19 cellular contexts compared by ENCODE assay signal in genomic region chr4:38774181-38774580, GRCh38. TPM values are rescaled to one million over a fixed set of nuclear protein-coding genes. Genes with fewer than 3 reads are reported as not detected.
"Had no signal": no experiment of that assay in that cellular context is flagged by ENCODE, and none has a peak within 500 bp of the region (broad histone marks: within the 10 kb centered on the region; RNA-seq: fewer than 3 reads in every experiment).

No MANE protein-coding gene starts in this region.

- DNase-seq: activated CD4-positive, alpha-beta T cell treated with anti-CD3 and anti-CD28 coated beads, Interleukin-2, amount 50 U/mL, for 4 hours; activated effector memory CD4-positive, alpha-beta T cell treated with anti-CD3 and anti-CD28 coated beads, Interleukin-2, amount 50 U/mL, for 16 hours; activated T-cell treated with anti-CD3 and anti-CD28 coated beads, Interleukin-2, amount 50 U/mL, for 72 hours; adrenal gland; dorsolateral prefrontal cortex; left cardiac atrium; naive thymus-derived CD8-positive, alpha-beta T cell; stimulated activated naive CD8-positive, alpha-beta T cell treated with anti-CD3 and anti-CD28 coated beads, Interleukin-15, amount 100 ng/mL, for 72 hours; SW 1271; T-helper 2 cell; trophoblast cell had no signal

- H3K36me3 ChIP-seq: adrenal gland, prostate gland, right atrium auricular region had no signal

- H3K27ac Mint-ChIP-seq: activated naive CD4-positive, alpha-beta T cell treated with anti-CD3 and anti-CD28 coated beads, Interleukin-2, amount 50 U/mL, for 24 hours; activated T-cell treated with anti-CD3 and anti-CD28 coated beads, Interleukin-2, amount 50 U/mL, for 72 hours; naive thymus-derived CD8-positive, alpha-beta T cell; stimulated activated naive CD8-positive, alpha-beta T cell treated with anti-CD3 and anti-CD28 coated beads, Interleukin-15, amount 100 ng/mL, for 72 hours had no signal

- H3K27ac ChIP-seq: adrenal gland, dorsolateral prefrontal cortex, epithelial cell of prostate, prostate gland, right atrium auricular region, VCaP had no signal

- H3K9me3 ChIP-seq: adrenal gland, prostate gland had no signal

- H3K27me3 ChIP-seq: adrenal gland, dorsolateral prefrontal cortex, right atrium auricular region had no signal

- H3K4me1 ChIP-seq: prostate gland, right atrium auricular region had no signal

- H3K27me3 Mint-ChIP-seq: stimulated activated naive CD8-positive, alpha-beta T cell treated with anti-CD3 and anti-CD28 coated beads, Interleukin-15, amount 100 ng/mL, for 72 hours had no signal

- ATAC-seq: activated T-cell treated with anti-CD3 and anti-CD28 coated beads, Interleukin-2, amount 50 U/mL, for 72 hours; left cardiac atrium; naive thymus-derived CD8-positive, alpha-beta T cell; stimulated activated naive CD8-positive, alpha-beta T cell treated with anti-CD3 and anti-CD28 coated beads, Interleukin-15, amount 100 ng/mL, for 72 hours had no signal

- H3K4me1 Mint-ChIP-seq: activated naive CD4-positive, alpha-beta T cell treated with anti-CD3 and anti-CD28 coated beads, Interleukin-2, amount 50 U/mL, for 24 hours; stimulated activated naive CD8-positive, alpha-beta T cell treated with anti-CD3 and anti-CD28 coated beads, Interleukin-15, amount 100 ng/mL, for 72 hours had no signal

- H3K4me3 ChIP-seq: adrenal gland, dorsolateral prefrontal cortex, prostate gland, right atrium auricular region had no signal

- H3K4me3 Mint-ChIP-seq: activated naive CD4-positive, alpha-beta T cell treated with anti-CD3 and anti-CD28 coated beads, Interleukin-2, amount 50 U/mL, for 24 hours; activated T-cell treated with anti-CD3 and anti-CD28 coated beads, Interleukin-2, amount 50 U/mL, for 72 hours; naive thymus-derived CD8-positive, alpha-beta T cell; stimulated activated naive CD8-positive, alpha-beta T cell treated with anti-CD3 and anti-CD28 coated beads, Interleukin-15, amount 100 ng/mL, for 72 hours had no signal

RNA-seq across cellular contexts. Expression of gene TLR10, which starts 8.6 kb away (rescaled TPM):
- total RNA-seq: activated CD8-positive, alpha-beta memory T cell treated with anti-CD3 and anti-CD28 coated beads for 36 hours; glomerular endothelial cell; osteocyte had no signal
